1 cellular context compared by ENCODE assay signal in genomic region chr9:231625-232024, GRCh38. TPM values are rescaled to one million over a fixed set of nuclear protein-coding genes. Genes with fewer than 3 reads are reported as not detected.
"Had no signal": no experiment of that assay in that cellular context is flagged by ENCODE, and none has a peak within 500 bp of the region (broad histone marks: within the 10 kb centered on the region; RNA-seq: fewer than 3 reads in every experiment).

No MANE protein-coding gene starts in this region.

RNA-seq across cellular contexts. Expression of gene DOCK8, which starts 17.0 kb away (rescaled TPM):
- total RNA-seq: cardiac muscle cell had no signal
